8 cellular contexts compared by ENCODE assay signal in genomic region chr11:117876341-117877119, GRCh38. TPM values are rescaled to one million over a fixed set of nuclear protein-coding genes. Genes with fewer than 3 reads are reported as not detected.
DNase-seq lines count a peak whose midpoint lies in the region; ATAC-seq, FAIRE-seq and TF ChIP-seq lines count a peak whose summit lies in the region.

TSS of gene FXYD6 (minus strand) at chr11:117876658. CDS start at chr11:117842776, 33,882 bp downstream.

- H3K9ac ChIP-seq in endothelial cell of umbilical vein (replicated peaks; ENCODE audit: extremely low read depth, insufficient read depth, low read length) = no peak within 1 kb of the TSS
- peak within 1 kb of the TSS; percentile 25 to 32 for H3K9ac ChIP-seq in mucosa of rectum (ENCODE audit: low read depth in 1 of 2, low read length in 2 of 2)

- POLR2A ChIA-PET in endothelial cell of umbilical vein (lab: Charles Lee) = no interaction called here

- H3K27ac ChIP-seq in endothelial cell of umbilical vein (ENCODE audit: insufficient read depth, low read depth, low read length) (no peak within 1 kb of the TSS), mucosa of rectum (ENCODE audit: low read depth in 2 of 2, low read length in 2 of 2) (peak within 1 kb of the TSS in 1 of 2 donors; percentile 63)

- H3K4me1 Mint-ChIP-seq in activated CD8-positive, alpha-beta memory T cell treated with anti-CD3 and anti-CD28 coated beads, Interleukin-2, amount 10 ng/mL, durations not matched to agents 7 days and 5 days = peaks cover 45% of the 10 kb centered on the region

- peak within 1 kb of the TSS; percentile 68 for H3K4me3 Mint-ChIP-seq in activated CD8-positive, alpha-beta memory T cell treated with anti-CD3 and anti-CD28 coated beads, Interleukin-2, amount 10 ng/mL, durations not matched to agents 7 days and 5 days

- dilution Hi-C loops in endothelial cell of umbilical vein (cut with MboI; ENCODE audit: extremely low pct_ligation_motif_present, low sequenced_read_pairs) = no loop called here

- no peaks in the 10 kb centered on the region for H3K36me3 Mint-ChIP-seq in activated CD8-positive, alpha-beta memory T cell treated with anti-CD3 and anti-CD28 coated beads, Interleukin-2, amount 10 ng/mL, durations not matched to agents 7 days and 5 days

- no peak for ATAC-seq in activated CD8-positive, alpha-beta memory T cell treated with anti-CD3 and anti-CD28 coated beads, Interleukin-2, amount 10 ng/mL, durations not matched to agents 7 days and 5 days

- H3K9me3 Mint-ChIP-seq in activated CD8-positive, alpha-beta memory T cell treated with anti-CD3 and anti-CD28 coated beads, Interleukin-2, amount 10 ng/mL, durations not matched to agents 7 days and 5 days (ENCODE audit: low read depth) = no peaks in the 10 kb centered on the region

- no peak for DNase-seq in activated CD8-positive, alpha-beta memory T cell treated with anti-CD3 and anti-CD28 coated beads, Interleukin-2, amount 10 ng/mL, durations not matched to agents 7 days and 5 days
- DNase-seq in activated CD8-positive, alpha-beta memory T cell treated with anti-CD3 and anti-CD28 coated beads for 24 hours = no peak
- DNase-seq in SK-N-DZ (ENCODE audit: low spot score) (peak; percentile 76), endothelial cell of umbilical vein (ENCODE audit: low read depth, low spot score) (no peak), ureter (ENCODE audit: low spot score) (peak; percentile 69), GM20000 (ENCODE audit: low spot score) (no peak), EL (no peak)

- H3K27ac Mint-ChIP-seq in activated CD8-positive, alpha-beta memory T cell treated with anti-CD3 and anti-CD28 coated beads, Interleukin-2, amount 10 ng/mL, durations not matched to agents 7 days and 5 days = no peak within 1 kb of the TSS

- H4K20me1 ChIP-seq in endothelial cell of umbilical vein (replicated peaks; ENCODE audit: control insufficient read depth, extremely low read depth, insufficient read depth, low read length) = no peaks in the 10 kb centered on the region

- H3K4me3 ChIP-seq in endothelial cell of umbilical vein (replicated peaks in 1 of 3; ENCODE audit: insufficient read depth in 1 of 3, low read depth in 1 of 3, low read length in 3 of 3) (peak within 1 kb of the TSS in 1 of 3 experiments; percentile 10), mucosa of rectum (ENCODE audit: low read length in 2 of 2) (peak within 1 kb of the TSS; percentile 51 to 74)

- H3K27me3 ChIP-seq in endothelial cell of umbilical vein (ENCODE audit: control insufficient read depth in 2 of 2, insufficient read depth in 2 of 2, low read length in 2 of 2) (peaks cover 66 to 68% of the 10 kb centered on the region in 2 experiments), mucosa of rectum (ENCODE audit: control insufficient read depth in 2 of 2, insufficient read depth in 2 of 2, low read length in 2 of 2) (peaks cover 40 to 53% of the 10 kb centered on the region in 2 donors)

- BruUV-seq in endothelial cell of umbilical vein (replicated peaks; lab: Mats Ljungman, UMichigan) = no TSS peak

- no peaks in the 10 kb centered on the region for H3K36me3 ChIP-seq in endothelial cell of umbilical vein (ENCODE audit: control insufficient read depth in 2 of 2, extremely low read depth in 1 of 2, insufficient read depth in 2 of 2, low read length in 2 of 2)
- H3K36me3 ChIP-seq in mucosa of rectum (ENCODE audit: control insufficient read depth in 2 of 2, insufficient read depth in 2 of 2, low read length in 2 of 2) = no peaks in the 10 kb centered on the region

- H3K4me2 ChIP-seq in endothelial cell of umbilical vein (ENCODE audit: insufficient read depth, low read length) = peak within 1 kb of the TSS; percentile 8

- TF ChIP-seq CTCF in endothelial cell of umbilical vein (IDR thresholded peaks at IDR 0.05; ENCODE audit: extremely low read depth in 1 of 2, insufficient read depth in 1 of 2, low read depth in 1 of 2, low read length in 2 of 2) = no peak
- TF ChIP-seq CTCF in GM20000 (IDR thresholded peaks at IDR 0.05; ENCODE audit: extremely low read depth, missing control alignments) = no peak

- no peak for TF ChIP-seq POLR2A in endothelial cell of umbilical vein (IDR thresholded peaks at IDR 0.05; ENCODE audit: low read depth, low read length)

- FAIRE-seq in endothelial cell of umbilical vein (lab: Jason Lieb, UNC) = no peak

- H3K27me3 Mint-ChIP-seq in activated CD8-positive, alpha-beta memory T cell treated with anti-CD3 and anti-CD28 coated beads, Interleukin-2, amount 10 ng/mL, durations not matched to agents 7 days and 5 days = peaks cover 80% of the 10 kb centered on the region

- H3K9me1 ChIP-seq in endothelial cell of umbilical vein (replicated peaks; ENCODE audit: control insufficient read depth, extremely low read depth, insufficient read depth, low read length) = no peaks in the 10 kb centered on the region

- H3K79me2 ChIP-seq in endothelial cell of umbilical vein (ENCODE audit: control insufficient read depth, insufficient read depth, low read length) = no peaks in the 10 kb centered on the region

- H3K4me1 ChIP-seq in endothelial cell of umbilical vein (ENCODE audit: control insufficient read depth, extremely low read depth, insufficient read depth, low read length) = no peaks in the 10 kb centered on the region
- peaks cover 3 to 12% of the 10 kb centered on the region in 2 donors for H3K4me1 ChIP-seq in mucosa of rectum (ENCODE audit: control insufficient read depth in 2 of 2, insufficient read depth in 2 of 2, low read length in 2 of 2)

- intact Hi-C loops in endothelial cell of umbilical vein (cut with micrococcal nuclease) = no loop called here

- CTCF ChIA-PET in activated CD8-positive, alpha-beta memory T cell treated with anti-CD3 and anti-CD28 coated beads, Interleukin-2, amount 10 ng/mL, durations not matched to agents 7 days and 5 days (lab: Charles Lee) = interaction anchor here (0.6 to 1.8 kb wide), 3 partner anchors 69 to 70 kb away, joined by 3 to 5 read pairs (median 3); no protein-coding TSS in a partner anchor
- CTCF ChIA-PET in endothelial cell of umbilical vein (lab: Charles Lee) = interaction anchor here (0.6 to 1.8 kb wide), 3 partner anchors 70 to 450 kb away, joined by 3 to 7 read pairs (median 3); no protein-coding TSS in a partner anchor

- H3K9me3 ChIP-seq in endothelial cell of umbilical vein (replicated peaks; ENCODE audit: control insufficient read depth, insufficient read depth, low read length) (no peaks in the 10 kb centered on the region), mucosa of rectum (ENCODE audit: control insufficient read depth in 2 of 2, low read length in 2 of 2) (no peaks in the 10 kb centered on the region)

- no peak within 1 kb of the TSS for H2AFZ ChIP-seq in endothelial cell of umbilical vein (ENCODE audit: low read depth, low read length)

TF ChIP-seq in endothelial cell of umbilical vein, 7 proteins besides CTCF, POLR2A, EP300 and RAD21:
- TF ChIP-seq MYC (IDR thresholded peaks at IDR 0.05; ENCODE audit: low read depth, low read length) (no peak), EZH2 (IDR thresholded peaks at IDR 0.05; ENCODE audit: borderline replicate concordance, low read depth, low read length, severe bottlenecking) (peak; percentile 59)

RNA-seq across cellular contexts. Expression of gene FXYD6, which starts in this region (rescaled TPM):
- total RNA-seq in activated CD8-positive, alpha-beta memory T cell treated with anti-CD3 and anti-CD28 coated beads, Interleukin-2, amount 10 ng/mL, durations not matched to agents 7 days and 5 days = under 1 TPM; 0.12 to 0.20 TPM
- 123 and 162 TPM in 2 replicates for polyA plus RNA-seq in SK-N-DZ (2014; cell fraction: cytosol; rRNA removed)
- 106 and 158 TPM in 2 replicates for polyA plus RNA-seq in SK-N-DZ (2014; cell fraction: nucleus; rRNA removed)
- total RNA-seq in endothelial cell of umbilical vein (1.9 and 8.7 TPM in 2 replicates), ureter (41.8 TPM)
- polyA plus RNA-seq in endothelial cell of umbilical vein = 1.4 and 2.0 TPM in 2 replicates
- polyA plus RNA-seq in endothelial cell of umbilical vein (2011; cell fraction: cytosol; rRNA removed) = 1.5 and 2.0 TPM in 2 replicates
- 0.85 and 1.0 TPM in 2 replicates for polyA plus RNA-seq in endothelial cell of umbilical vein (2011; cell fraction: nucleus; rRNA removed)
- polyA plus RNA-seq in endothelial cell of umbilical vein (2012) = 0.78 TPM in 1 of 2 replicates, not detected in the other
- polyA minus RNA-seq in endothelial cell of umbilical vein = 0.68 and 1.2 TPM in 2 replicates
- polyA minus RNA-seq in endothelial cell of umbilical vein (2011; cell fraction: cytosol; rRNA and poly(A)+ RNA removed) = not detected
- 0.24 TPM in 2 replicates for polyA minus RNA-seq in endothelial cell of umbilical vein (2011; cell fraction: nucleus; rRNA and poly(A)+ RNA removed)

Comparison
In these comparisons a context has a peak if more than half of its experiments do, and no peak if none do; other contexts are left out.
1. DNase-seq: peak in SK-N-DZ (single experiment) and ureter (single experiment); none in activated CD8-positive, alpha-beta memory T cell treated with anti-CD3 and anti-CD28 coated beads, Interleukin-2, amount 10 ng/mL, durations not matched to agents 7 days and 5 days (single experiment), activated CD8-positive, alpha-beta memory T cell treated with anti-CD3 and anti-CD28 coated beads for 24 hours (single experiment), endothelial cell of umbilical vein (single experiment), GM20000 (single experiment) and EL (single experiment).